ENCODE assay signal across 8 cellular contexts in genomic region chr3:9769426-9770275, GRCh38. TPM values are rescaled to one million over a fixed set of nuclear protein-coding genes. Genes with fewer than 3 reads are reported as not detected.
A peak's percentile ranks its signal among the peaks of the same experiment; 100 is the strongest.
DNase-seq lines count a peak whose midpoint lies in the region; ATAC-seq and TF ChIP-seq lines count a peak whose summit lies in the region.

Gene CAMK1 (minus strand): TSS chr3:9769947. CDS start chr3:9767749, 2,198 bp downstream.

- H3K27me3 Mint-ChIP-seq in activated naive CD8-positive, alpha-beta T cell treated with anti-CD3 and anti-CD28 coated beads for 36 hours = peaks cover 8% of the 10 kb centered on the region

- no peaks in the 10 kb centered on the region for H4K20me1 ChIP-seq in OCI-LY7 (ENCODE audit: insufficient read depth, low read length)

- H3K36me3 ChIP-seq in neuronal stem cell (replicated peaks in 1 of 2; ENCODE audit: control insufficient read depth in 2 of 2, insufficient read depth in 2 of 2, low read length in 2 of 2) (peaks cover 9 to 16% of the 10 kb centered on the region in 2 donors), tibial nerve (peaks cover 0 to 16% (median 0%) of the 10 kb centered on the region in 3 donors), OCI-LY7 (ENCODE audit: insufficient read depth, low read length) (peaks cover 3% of the 10 kb centered on the region; the same call in 1 of the 2 replicates)

- peaks cover 4% of the 10 kb centered on the region for H3K79me1 ChIP-seq in neuronal stem cell (ENCODE audit: low read depth, low read length)

- H3K9me3 ChIP-seq in neuronal stem cell (replicated peaks in 1 of 2; ENCODE audit: control insufficient read depth in 2 of 2, insufficient read depth in 1 of 2, low read depth in 1 of 2, low read length in 2 of 2) = peaks cover 0 to 2% of the 10 kb centered on the region in 2 donors
- no peaks in the 10 kb centered on the region for H3K9me3 ChIP-seq in tibial nerve
- H3K9me3 ChIP-seq in OCI-LY7 (ENCODE audit: low read length) = no peaks in the 10 kb centered on the region

- H3K4me1 ChIP-seq in neuronal stem cell (ENCODE audit: control insufficient read depth in 2 of 2, insufficient read depth in 1 of 2, low read depth in 1 of 2, low read length in 2 of 2) (peaks cover 0 to 13% of the 10 kb centered on the region in 2 donors), tibial nerve (peaks cover 0 to 44% (median 27%) of the 10 kb centered on the region in 4 donors), OCI-LY7 (ENCODE audit: insufficient read depth, low read length, poor library complexity, severe bottlenecking) (peaks cover 7% of the 10 kb centered on the region)

- H3K9me2 ChIP-seq in OCI-LY7 (ENCODE audit: insufficient read depth, low read length) = no peaks in the 10 kb centered on the region

- peak within 1 kb of the TSS; percentile 75 for H3K4me3 Mint-ChIP-seq in activated naive CD8-positive, alpha-beta T cell treated with anti-CD3 and anti-CD28 coated beads for 36 hours

- peak; percentile 46 for DNase-seq in GM12865 (ENCODE audit: low read depth)
- peak; percentile 7 for DNase-seq in SHP77 treated with DMSO at 0.1 percent for 48 hours (lab: John Stamatoyannopoulos, UW)
- peak; percentile 80 for DNase-seq in activated naive CD8-positive, alpha-beta T cell treated with anti-CD3 and anti-CD28 coated beads for 36 hours
- DNase-seq in glomerular visceral epithelial cell (ENCODE audit: extremely low spot score) = peak; percentile 69
- DNase-seq in neuronal stem cell (ENCODE audit: low spot score) = peak; percentile 62
- peak; percentile 70 to 73 for DNase-seq in tibial nerve (ENCODE audit: low spot score in 2 of 2)
- no peak for DNase-seq in OCI-LY7 (ENCODE audit: low spot score)

- peaks cover 7% of the 10 kb centered on the region for H3K36me3 Mint-ChIP-seq in activated naive CD8-positive, alpha-beta T cell treated with anti-CD3 and anti-CD28 coated beads for 36 hours

- peak within 1 kb of the TSS; percentile 72 for H2AK5ac ChIP-seq in neuronal stem cell (ENCODE audit: low read depth, low read length)

- H3K27me3 ChIP-seq in neuronal stem cell (ENCODE audit: control insufficient read depth in 3 of 3, insufficient read depth in 3 of 3, low read depth in 1 of 3, low read length in 3 of 3) = no peaks in the 10 kb centered on the region
- H3K27me3 ChIP-seq in tibial nerve = no peaks in the 10 kb centered on the region

- H3K23ac ChIP-seq in neuronal stem cell (ENCODE audit: low read depth, low read length, poor library complexity) = peak within 1 kb of the TSS; percentile 88

- peak within 1 kb of the TSS; percentile 92 for H3K18ac ChIP-seq in neuronal stem cell (ENCODE audit: low read length)

- no peaks in the 10 kb centered on the region for H3K79me2 ChIP-seq in OCI-LY7 (ENCODE audit: insufficient read depth, low read depth, low read length)

- no CpG with 5 or more reads among the region's 49 CpGs for WGBS in neuronal stem cell (ENCODE audit: extremely low coverage in 2 of 2, insufficient read length in 2 of 2, insufficient replicate concordance in 1 of 2), 2 donors
- 1 to 8% methylated on average over 12 to 44 of the region's 49 CpGs for WGBS in tibial nerve, 2 donors

- H3K9me3 Mint-ChIP-seq in activated naive CD8-positive, alpha-beta T cell treated with anti-CD3 and anti-CD28 coated beads for 36 hours = no peaks in the 10 kb centered on the region

- CTCF ChIA-PET in OCI-LY7 (lab: Charles Lee; ENCODE audit: unreplicated experiment) = no interaction called here

- peak within 1 kb of the TSS; percentile 60 for H3K27ac Mint-ChIP-seq in activated naive CD8-positive, alpha-beta T cell treated with anti-CD3 and anti-CD28 coated beads for 36 hours

- ATAC-seq in HG03045 (IDR thresholded peaks at IDR 0.05; ENCODE audit: unreplicated experiment) = peak; percentile 80

- H3K27ac ChIP-seq in neuronal stem cell (replicated peaks; ENCODE audit: low read length) (no peak within 1 kb of the TSS), tibial nerve (peak within 1 kb of the TSS; percentile 82 to 97 (median 92)), OCI-LY7 (ENCODE audit: low read depth, low read length, poor library complexity, severe bottlenecking) (no peak within 1 kb of the TSS)

- H2BK12ac ChIP-seq in neuronal stem cell (ENCODE audit: low read length) = no peak within 1 kb of the TSS

- POLR2A ChIA-PET in OCI-LY7 (lab: Charles Lee) = no interaction called here

- peak; percentile 20 to 71 for TF ChIP-seq POLR2A in tibial nerve (IDR thresholded peaks at IDR 0.05)

- H3K4ac ChIP-seq in neuronal stem cell (ENCODE audit: low read length) = peak within 1 kb of the TSS; percentile 41

- intact Hi-C loops in OCI-LY7 (cut with micrococcal nuclease; ENCODE audit: unreplicated experiment) = no loop called here

- peak within 1 kb of the TSS; percentile 56 for H2BK5ac ChIP-seq in neuronal stem cell (ENCODE audit: low read length)

- BruUV-seq in OCI-LY7 (replicated peaks; lab: Mats Ljungman, UMichigan) = no TSS peak

- TF ChIP-seq CTCF in GM12865 (IDR thresholded peaks at IDR 0.05; ENCODE audit: insufficient read depth, low read depth, low read length, missing control alignments) = no peak
- TF ChIP-seq CTCF in tibial nerve (IDR thresholded peaks at IDR 0.05) = peak in 1 of 5 experiments; percentile 7
- no peak for TF ChIP-seq CTCF in OCI-LY7 (conservative IDR thresholded peaks at IDR 0.05; ENCODE audit: low read length)

- peak within 1 kb of the TSS; percentile 89 for H3K9ac ChIP-seq in neuronal stem cell (ENCODE audit: low read depth, low read length, poor library complexity)

- TF ChIP-seq EP300 in tibial nerve (IDR thresholded peaks at IDR 0.05) = peak in 1 of 2 donors; percentile 50

- no peak within 1 kb of the TSS for H4K8ac ChIP-seq in neuronal stem cell (ENCODE audit: low read depth, low read length)

- peaks cover 10% of the 10 kb centered on the region for H3K4me1 Mint-ChIP-seq in activated naive CD8-positive, alpha-beta T cell treated with anti-CD3 and anti-CD28 coated beads for 36 hours

- H2BK120ac ChIP-seq in neuronal stem cell (ENCODE audit: low read depth, low read length) = no peak within 1 kb of the TSS

- H3K4me2 ChIP-seq in neuronal stem cell (ENCODE audit: insufficient read depth, low read length, poor library complexity, severe bottlenecking) (peak within 1 kb of the TSS; percentile 82), OCI-LY7 (ENCODE audit: low read length) (no peak within 1 kb of the TSS)

- H3K14ac ChIP-seq in neuronal stem cell (ENCODE audit: low read length) = peak within 1 kb of the TSS; percentile 27

- peak within 1 kb of the TSS; percentile 59 for H4K91ac ChIP-seq in neuronal stem cell (ENCODE audit: low read depth, low read length, poor library complexity)

- H2BK15ac ChIP-seq in neuronal stem cell (ENCODE audit: low read length) = peak within 1 kb of the TSS; percentile 84

- H2AFZ ChIP-seq in neuronal stem cell (ENCODE audit: low read length) (peak within 1 kb of the TSS; percentile 76), OCI-LY7 (ENCODE audit: low read length) (no peak within 1 kb of the TSS)

- H3K4me3 ChIP-seq in GM12865 (ENCODE audit: low read depth, low read length) (peak within 1 kb of the TSS; percentile 37), neuronal stem cell (ENCODE audit: low read length in 2 of 2) (peak within 1 kb of the TSS; percentile 42 to 82), tibial nerve (peak within 1 kb of the TSS; percentile 73 to 93 (median 88)), OCI-LY7 (ENCODE audit: low read depth, low read length, poor library complexity, severe bottlenecking) (no peak within 1 kb of the TSS)

RNA-seq across cellular contexts. Expression of gene CAMK1, which starts in this region (rescaled TPM):
- total RNA-seq in activated naive CD8-positive, alpha-beta T cell treated with anti-CD3 and anti-CD28 coated beads for 36 hours = 10 to 100 TPM; 24.8 to 25.7 TPM
- polyA plus RNA-seq in neuronal stem cell (2013, experiment 1 of 2) = 15.0 TPM
- polyA plus RNA-seq in neuronal stem cell (2013, experiment 2 of 2) = 14.5 TPM
- 10 to 100 TPM; 60.3 to 94.8 (median 72.2) TPM for total RNA-seq in tibial nerve
- not detected in 2 replicates for total RNA-seq in OCI-LY7 (2014; rRNA removed; shearing (Covaris generic))
- not detected in 2 replicates for total RNA-seq in OCI-LY7 (2022)

Comparison
In these comparisons a context has a peak if more than half of its experiments do, and no peak if none do; other contexts are left out.
1. RNA of gene CAMK1 (total RNA-seq): 60.3 to 94.8 TPM in tibial nerve and 24.8 to 25.7 TPM in activated naive CD8-positive, alpha-beta T cell treated with anti-CD3 and anti-CD28 coated beads for 36 hours; not detected in OCI-LY7; every median in the first group is over 10 times any median in the second.
2. H3K27ac ChIP-seq: peak in tibial nerve (4 of 4); none in neuronal stem cell (single experiment) and OCI-LY7 (single experiment).